In the genomic region with DNA sequence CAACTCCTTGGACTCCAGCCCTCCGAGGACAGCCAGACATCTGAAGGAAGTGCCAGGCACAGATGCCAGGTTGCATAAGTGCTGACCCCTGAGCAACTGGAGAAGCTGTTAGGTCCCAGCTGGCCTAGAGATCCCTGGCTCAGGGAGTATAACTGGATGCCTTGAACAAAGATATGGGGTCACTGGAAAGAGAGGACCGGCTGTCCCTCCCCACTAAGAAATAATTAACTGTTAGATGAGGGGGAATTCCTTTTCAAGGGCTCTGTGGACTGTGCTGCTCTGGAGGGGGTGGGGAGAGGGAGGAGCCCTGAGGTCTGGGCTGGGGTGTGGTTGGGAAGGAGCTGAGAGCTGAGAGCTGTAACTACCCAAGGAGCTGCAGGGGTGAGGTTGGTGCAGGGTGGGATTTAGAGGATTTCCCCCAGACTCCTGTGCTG, we compare ENCODE assay signal across 22 cellular contexts. TPM values are rescaled to one million over a fixed set of nuclear protein-coding genes. Genes with fewer than 3 reads are reported as not detected.
DNase-seq lines count a peak whose midpoint lies in the region; FAIRE-seq and TF ChIP-seq lines count a peak whose summit lies in the region.
"Had no signal": no experiment of that assay in that cellular context is flagged by ENCODE, and none has a peak within 500 bp of the region (broad histone marks: within the 10 kb centered on the region; RNA-seq: fewer than 3 reads in every experiment).

No MANE protein-coding gene starts in this region.

- H3K4me1 ChIP-seq in kidney (ENCODE audit: control insufficient read depth in 1 of 2, insufficient read depth in 1 of 2, low read depth in 1 of 2, low read length in 2 of 2): no peaks in the 10 kb centered on the region
- H3K4me1 ChIP-seq: BE2C had no signal

- H3K4me3 ChIP-seq in epithelial cell of esophagus (ENCODE audit: low read length) (no peak overlapping the region), kidney (ENCODE audit: low read length in 2 of 2) (no peak overlapping the region)
- H3K4me3 ChIP-seq: spleen had no signal

- no peak overlapping the region for H3K27ac ChIP-seq in kidney (ENCODE audit: low read depth in 2 of 2, low read length in 2 of 2)
- H3K27ac ChIP-seq: spleen, VCaP had no signal

- H3K9ac ChIP-seq in kidney (ENCODE audit: low read length in 2 of 2): no peak overlapping the region

- intact Hi-C loops in kidney (cut with DNase I): no loop called here

- H3K9me3 ChIP-seq in kidney (ENCODE audit: control insufficient read depth in 1 of 2, low read length in 2 of 2): no peaks in the 10 kb centered on the region
- H3K9me3 ChIP-seq: BE2C, spleen had no signal

- no peak for FAIRE-seq in kidney (lab: Jason Lieb, UNC)
- FAIRE-seq: colon, GM12892 had no signal

- in situ Hi-C loops in Caki2 (cut with HindIII; ENCODE audit: low pct_unique_long_range_greater_than_20kb, low sequenced_read_pairs): no loop called here

- peak; percentile 93 for DNase-seq in Caki2 (ENCODE audit: low read depth)
- DNase-seq in epithelial cell of esophagus (ENCODE audit: low read depth): peak; percentile 29
- peak; percentile 15 for DNase-seq in medulla oblongata (ENCODE audit: extremely low spot score)
- DNase-seq in DMS79 treated with DMSO at 0.1 percent for 48 hours (lab: John Stamatoyannopoulos, UW): no peak
- no peak for DNase-seq in SW480 (ENCODE audit: low spot score)
- no peak for DNase-seq in DMS114 treated with DMSO at 0.1 percent for 48 hours (lab: John Stamatoyannopoulos, UW; ENCODE audit: unreplicated experiment)
- no peak for DNase-seq in kidney
- DNase-seq: activated CD4-positive, alpha-beta memory T cell treated with anti-CD3 and anti-CD28 coated beads for 36 hours; activated naive CD4-positive, alpha-beta T cell treated with anti-CD3 and anti-CD28 coated beads, Interleukin-2, amount 50 U/mL, for 16 hours; BE2C; GF-D8; glutamatergic neuron; mesenchymal stem cell; NCI-H1436 treated with DMSO at 0.1 percent for 48 hours; posterior cingulate gyrus; SHP77 treated with DMSO at 0.1 percent for 48 hours; spleen; T-helper 1 cell had no signal

- no peaks in the 10 kb centered on the region for H3K36me3 ChIP-seq in kidney (ENCODE audit: control insufficient read depth in 1 of 2, insufficient read depth in 2 of 2, low read length in 2 of 2)
- H3K36me3 ChIP-seq: BE2C, spleen had no signal

- TF ChIP-seq CTCF in epithelial cell of esophagus (IDR thresholded peaks at IDR 0.05; ENCODE audit: insufficient read depth, low read depth, low read length, missing control alignments): no peak
- TF ChIP-seq CTCF in kidney (IDR thresholded peaks at IDR 0.05; ENCODE audit: borderline replicate concordance, extremely low read depth, insufficient read depth): no peak

TF ChIP-seq in PFSK-1, 5 proteins besides CTCF, POLR2A, EP300 and RAD21:
- TF ChIP-seq POLR2AphosphoS5 (IDR thresholded peaks at IDR 0.05; ENCODE audit: low read depth, low read length) (peak; percentile 47; the same call in 1 of the 2 replicates), FOXP2 (optimal IDR thresholded peaks at IDR 0.05; ENCODE audit: borderline replicate concordance, extremely low read depth, extremely low read length, insufficient read depth) (no peak), TAF1 (IDR thresholded peaks at IDR 0.05; ENCODE audit: borderline replicate concordance, insufficient read depth, low read length) (0 out of 2 replicates have a peak, but pooled peaks have one; percentile 25)

RNA-seq across cellular contexts. Expression of a gene that starts 39.6 kb away (rescaled TPM):
- 50.6 and 59.2 TPM in 2 replicates for total RNA-seq in Caki2 (2014; rRNA removed; shearing (Covaris generic); ENCODE audit: low replicate concordance)
- polyA plus RNA-seq in PFSK-1 (2012; ENCODE audit: insufficient read length, low read depth): 11.3 TPM
- total RNA-seq in kidney: 87.8 TPM
- 52.1 TPM for polyA plus RNA-seq in kidney (ENCODE audit: insufficient read depth, low read depth, low replicate concordance)

Comparison
In these comparisons a context has a peak if more than half of its experiments do, and no peak if none do; other contexts are left out.
1. DNase-seq: peak in Caki2 (single experiment), epithelial cell of esophagus (single experiment) and medulla oblongata (single experiment); none in DMS79 treated with DMSO at 0.1 percent for 48 hours (single experiment), SW480 (single experiment), DMS114 treated with DMSO at 0.1 percent for 48 hours (single experiment) and kidney (single experiment).